In the genomic region with DNA sequence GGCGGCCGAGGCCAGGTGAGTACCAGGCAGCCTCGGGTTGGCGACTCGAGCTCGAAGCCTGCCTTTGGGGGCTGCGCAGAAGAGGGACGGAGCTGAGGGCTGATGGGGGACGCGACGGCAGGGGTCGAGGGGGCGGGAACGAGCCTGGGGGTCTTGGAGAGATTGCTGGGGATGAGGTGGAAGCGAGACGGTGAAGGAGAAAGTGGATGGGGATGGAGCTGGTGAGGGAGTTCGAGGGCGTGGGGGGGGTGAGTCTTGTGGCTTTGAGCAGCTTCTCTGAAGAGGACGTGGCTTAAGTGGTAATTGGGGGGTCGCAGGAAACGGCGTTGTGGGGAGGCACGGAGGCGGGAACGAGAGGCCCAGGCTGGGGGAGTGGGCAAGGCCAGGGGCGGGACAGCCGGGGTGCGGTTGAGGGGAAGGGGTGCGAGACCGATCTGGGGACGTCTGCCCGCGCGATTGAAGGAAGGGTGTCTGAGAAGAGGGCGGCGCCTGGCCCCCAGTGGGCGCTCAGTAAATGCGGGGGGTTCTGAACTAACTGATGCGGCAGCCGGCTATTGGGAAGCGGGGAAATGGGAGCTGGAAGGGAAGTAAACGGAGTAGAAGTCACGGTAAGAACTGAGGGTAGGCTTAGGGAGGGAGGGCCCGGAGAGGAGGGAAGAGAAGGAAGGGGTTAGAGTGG, we compare ENCODE assay signal across 8 cellular contexts. TPM values are rescaled to one million over a fixed set of nuclear protein-coding genes. Genes with fewer than 3 reads are reported as not detected.
DNase-seq lines count a peak whose midpoint lies in the region; ATAC-seq and TF ChIP-seq lines count a peak whose summit lies in the region.

No MANE protein-coding gene starts in this region.

- peak overlapping the region; percentile 95 for H3K27ac Mint-ChIP-seq in activated CD4-positive, alpha-beta T cell treated with anti-CD3 and anti-CD28 coated beads for 36 hours

- intact Hi-C loops in activated CD4-positive, alpha-beta T cell treated with anti-CD3 and anti-CD28 coated beads for 36 hours (cut with DNase I, micrococcal nuclease), result loop anchor here (1.0 to 10.0 kb wide), 26 partner anchors 49 to 1001 kb away; partner anchors contain the start of genes BABAM1 (in 2 of the 2), USE1 (in 2 of the 2), C19orf44 (in 1 of the 2) and CALR3 (in 1 of the 2)
- intact Hi-C loops in spleen (cut with DNase I; ENCODE audit: low total_unique reads), result loop anchor here (5.0 kb wide), 1 partner anchor 51 kb away; no protein-coding TSS in a partner anchor

- H3K27ac ChIP-seq in RWPE2 (ENCODE audit: poor library complexity, severe bottlenecking) (peak overlapping the region; percentile 40), spleen (peak overlapping the region; percentile 75 to 97 (median 90))

- H3K4me1 ChIP-seq in RWPE2 (ENCODE audit: insufficient read depth, poor library complexity, severe bottlenecking), result peaks cover 23% of the 10 kb centered on the region
- H3K4me1 ChIP-seq in adipocyte (ENCODE audit: control insufficient read depth, insufficient read depth, low read length), result peaks cover 47% of the 10 kb centered on the region
- peaks cover 46 to 75% (median 65%) of the 10 kb centered on the region in 6 donors for H3K4me1 ChIP-seq in spleen

- H3K36me3 ChIP-seq in RWPE2 (ENCODE audit: low read depth), result peaks cover 18% of the 10 kb centered on the region
- no peaks in the 10 kb centered on the region for H3K36me3 ChIP-seq in adipocyte (ENCODE audit: control insufficient read depth, insufficient read depth, low read length, severe bottlenecking)
- peaks cover 0 to 36% (median 6%) of the 10 kb centered on the region in 6 donors for H3K36me3 ChIP-seq in spleen

- H3K9ac ChIP-seq in adipocyte (ENCODE audit: low read length), result peak overlapping the region; percentile 96

- H3K27me3 ChIP-seq in RWPE2 (ENCODE audit: insufficient read depth, poor library complexity, severe bottlenecking), result no peaks in the 10 kb centered on the region
- H3K27me3 ChIP-seq in adipocyte (replicated peaks; ENCODE audit: control insufficient read depth, insufficient read depth, low read length), result no peaks in the 10 kb centered on the region
- H3K27me3 ChIP-seq in spleen (replicated peaks in 1 of 7), result no peaks in the 10 kb centered on the region

- H3K9me3 Mint-ChIP-seq in activated CD4-positive, alpha-beta T cell treated with anti-CD3 and anti-CD28 coated beads for 36 hours (ENCODE audit: low read depth), result no peaks in the 10 kb centered on the region

- TF ChIP-seq CTCF in RWPE2 (IDR thresholded peaks at IDR 0.05; ENCODE audit: poor library complexity, severe bottlenecking) (no peak), spleen (IDR thresholded peaks at IDR 0.05 in 8 of 11, conservative IDR thresholded peaks at IDR 0.05 in 3 of 11) (no peak)

- H3K4me3 ChIP-seq in RWPE2 (ENCODE audit: severe bottlenecking) (peak overlapping the region; percentile 80), adipocyte (ENCODE audit: low read length) (peak overlapping the region; percentile 94), iPS-11a (ENCODE audit: low read depth, low read length) (peak overlapping the region; percentile 78), spleen (peak overlapping the region; percentile 57 to 96 (median 86))

- TF ChIP-seq POLR2A in spleen (IDR thresholded peaks at IDR 0.05), result no peak

- DNase-seq in activated CD4-positive, alpha-beta T cell treated with anti-CD3 and anti-CD28 coated beads for 36 hours, result peak; percentile 58
- DNase-seq in activated CD4-positive, alpha-beta T cell treated with anti-CD3 and anti-CD28 coated beads for 1 hour, result no peak
- DNase-seq in RWPE2 (ENCODE audit: low spot score), result no peak
- peak; percentile 66 for DNase-seq in adipocyte (ENCODE audit: low read depth)
- DNase-seq in spleen, result peak; percentile 92

- H3K9me3 ChIP-seq in RWPE2 (ENCODE audit: severe bottlenecking) (no peaks in the 10 kb centered on the region), adipocyte (ENCODE audit: control insufficient read depth, low read length) (no peaks in the 10 kb centered on the region), spleen (no peaks in the 10 kb centered on the region)

- H3K36me3 Mint-ChIP-seq in activated CD4-positive, alpha-beta T cell treated with anti-CD3 and anti-CD28 coated beads for 36 hours (ENCODE audit: low read depth), result peaks cover 26% of the 10 kb centered on the region

- CTCF ChIA-PET in activated CD4-positive, alpha-beta T cell treated with anti-CD3 and anti-CD28 coated beads for 36 hours (lab: Charles Lee), result no interaction called here

- no peaks in the 10 kb centered on the region for H3K27me3 Mint-ChIP-seq in activated CD4-positive, alpha-beta T cell treated with anti-CD3 and anti-CD28 coated beads for 36 hours

- no peak for ATAC-seq in activated CD4-positive, alpha-beta T cell treated with anti-CD3 and anti-CD28 coated beads for 36 hours
- 0 out of 3 replicates have a peak, but pooled peaks have one; percentile 1 for ATAC-seq in RWPE2 (ENCODE audit: low read depth)
- ATAC-seq in HG02571 (IDR thresholded peaks at IDR 0.05; ENCODE audit: unreplicated experiment), result no peak
- ATAC-seq in GM21723 (IDR thresholded peaks at IDR 0.05; ENCODE audit: unreplicated experiment), result no peak

- 0 to 1% (median 1%) methylated on average over 44 of the region's 44 CpGs for WGBS in spleen, 5 donors

- peak overlapping the region; percentile 99 for H3K4me3 Mint-ChIP-seq in activated CD4-positive, alpha-beta T cell treated with anti-CD3 and anti-CD28 coated beads for 36 hours

- POLR2A ChIA-PET in activated CD4-positive, alpha-beta T cell treated with anti-CD3 and anti-CD28 coated beads for 36 hours (lab: Charles Lee), result no interaction called here

- peaks cover 58% of the 10 kb centered on the region for H3K4me1 Mint-ChIP-seq in activated CD4-positive, alpha-beta T cell treated with anti-CD3 and anti-CD28 coated beads for 36 hours

RNA-seq across cellular contexts. Expression of gene MYO9B, which starts 0.4 kb away (rescaled TPM):
- 10 to 100 TPM; 90.3 to 98.5 TPM for total RNA-seq in activated CD4-positive, alpha-beta T cell treated with anti-CD3 and anti-CD28 coated beads for 36 hours
- 100 to 1,000 TPM; 232 to 329 (median 281) TPM for total RNA-seq in spleen
- polyA plus RNA-seq in spleen, result 100 to 1,000 TPM in 2 of 3 donors, 10 to 100 TPM in 1; 70.5 to 192 (median 190) TPM

RNA-seq across cellular contexts. Expression of gene HAUS8, which starts 0.7 kb away (rescaled TPM):
- 10 to 100 TPM; 32.6 to 41.7 TPM for total RNA-seq in activated CD4-positive, alpha-beta T cell treated with anti-CD3 and anti-CD28 coated beads for 36 hours
- 10 to 100 TPM in 5 of 7 donors, 1 to 10 TPM in 2; 7.7 to 15.3 (median 13.2) TPM for total RNA-seq in spleen
- 10 to 100 TPM; 20.5 to 24.5 (median 22.6) TPM for polyA plus RNA-seq in spleen

RNA-seq across cellular contexts. Expression of gene CPAMD8, which starts 49.4 kb away (rescaled TPM):
- total RNA-seq in activated CD4-positive, alpha-beta T cell treated with anti-CD3 and anti-CD28 coated beads for 36 hours, result under 1 TPM; 0.11 to 0.41 TPM
- 10 to 100 TPM in 5 of 7 donors, 1 to 10 TPM in 2; 4.5 to 18.7 (median 12.0) TPM for total RNA-seq in spleen
- 1 to 10 TPM; 2.1 to 4.4 (median 4.1) TPM for polyA plus RNA-seq in spleen

Comparison
In these comparisons a context has a peak if more than half of its experiments do, and no peak if none do; other contexts are left out.
1. DNase-seq: peak in activated CD4-positive, alpha-beta T cell treated with anti-CD3 and anti-CD28 coated beads for 36 hours (single experiment), adipocyte (single experiment) and spleen (single experiment); none in activated CD4-positive, alpha-beta T cell treated with anti-CD3 and anti-CD28 coated beads for 1 hour (single experiment) and RWPE2 (single experiment).
2. Peak in every context shown above with its lines, with median percentiles within 50 percentile points of each other: H3K4me3 ChIP-seq.